Comparison of ENCODE assay signal across 16 cellular contexts in the genomic region with DNA sequence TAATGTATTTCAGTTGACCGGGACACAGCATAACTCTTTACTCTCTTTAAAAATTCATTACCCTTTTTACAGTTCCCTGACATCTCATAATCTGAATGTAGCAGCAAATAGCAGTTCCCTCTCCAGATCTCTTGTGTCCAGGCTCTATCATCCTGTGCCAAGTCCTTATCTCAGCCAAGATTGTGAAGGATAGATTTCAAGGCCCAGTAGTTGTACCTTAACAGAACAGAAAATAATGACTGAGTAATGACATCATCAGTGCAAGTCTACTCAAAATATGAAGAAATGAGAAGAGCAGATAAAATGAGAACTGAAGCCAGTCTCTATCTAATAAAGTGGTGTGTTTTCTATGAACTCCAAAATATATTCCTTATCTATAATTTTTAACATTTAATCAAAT.
DNase-seq lines count a peak whose midpoint lies in the region; TF ChIP-seq lines count a peak whose summit lies in the region.
"Had no signal": no experiment of that assay in that cellular context is flagged by ENCODE, and none has a peak within 500 bp of the region (broad histone marks: within the 10 kb centered on the region; RNA-seq: fewer than 3 reads in every experiment).

No MANE protein-coding gene starts in this region.

- H3K4me1 ChIP-seq in HEK293 (ENCODE audit: control insufficient read depth, insufficient read depth, low read length): no peaks in the 10 kb centered on the region
- no peaks in the 10 kb centered on the region for H3K4me1 ChIP-seq in ascending aorta
- no peaks in the 10 kb centered on the region; the same call in 1 of the 2 replicates for H3K4me1 ChIP-seq in HAP-1

- H3K4me3 ChIP-seq in HEK293 (ENCODE audit: low read depth, low read length) (no peak overlapping the region), choroid plexus epithelial cell (ENCODE audit: low read depth, low read length) (no peak overlapping the region), ascending aorta (no peak overlapping the region), HAP-1 (no peak overlapping the region)
- H3K4me3 ChIP-seq: GM12878 had no signal

- in situ Hi-C loops in HAP-1 (cut with MboI; ENCODE audit: low sequenced_read_pairs): no loop called here

- intact Hi-C loops in ascending aorta (cut with DNase I): no loop called here

- POLR2A ChIA-PET in HEK293 (lab: Yijun Ruan, JAX): no interaction called here

- peak overlapping the region; percentile 22 for H3K27ac Mint-ChIP-seq in mesothelial cell of epicardium
- H3K27ac Mint-ChIP-seq: B cell; CD4-positive, alpha-beta memory T cell; H9; HFFc6 had no signal

- peaks cover 7% of the 10 kb centered on the region for H3K4me1 Mint-ChIP-seq in mesothelial cell of epicardium
- H3K4me1 Mint-ChIP-seq: B cell; CD4-positive, alpha-beta memory T cell had no signal

- H3K4me3 Mint-ChIP-seq in mesothelial cell of epicardium: no peak overlapping the region
- H3K4me3 Mint-ChIP-seq: B cell; CD4-positive, alpha-beta memory T cell; H9; HFFc6 had no signal

- H3K36me3 ChIP-seq in HEK293 (ENCODE audit: control insufficient read depth in 2 of 2, insufficient read depth in 1 of 2, low read length in 2 of 2): no peaks in the 10 kb centered on the region
- no peaks in the 10 kb centered on the region for H3K36me3 ChIP-seq in ascending aorta
- H3K36me3 ChIP-seq in HAP-1 (replicated peaks): no peaks in the 10 kb centered on the region

- H3K27ac ChIP-seq in HEK293 (ENCODE audit: extremely low read depth, low read depth, low read length) (no peak overlapping the region), ascending aorta (no peak overlapping the region)

- no peaks in the 10 kb centered on the region for H3K36me3 Mint-ChIP-seq in mesothelial cell of epicardium
- H3K36me3 Mint-ChIP-seq: CD4-positive, alpha-beta memory T cell had no signal

- DNase-seq in amniotic epithelial cell (ENCODE audit: low read depth) (peak; percentile 42), choroid plexus epithelial cell (ENCODE audit: low read depth) (peak; percentile 43), mesothelial cell of epicardium (ENCODE audit: low spot score in 2 of 2, unreplicated experiment in 2 of 2) (no peak), ascending aorta (ENCODE audit: low spot score in 2 of 2) (no peak), HAP-1 (ENCODE audit: low spot score in 2 of 2) (no peak)
- DNase-seq in effector CD4-positive, alpha-beta T cell: no peak
- DNase-seq: C1 segment of cervical spinal cord; CD4-positive, alpha-beta memory T cell; DMS79; GOT3; H9; HFFc6; IMR-90 had no signal

- H3K27me3 Mint-ChIP-seq in mesothelial cell of epicardium (ENCODE audit: low read depth): no peaks in the 10 kb centered on the region
- H3K27me3 Mint-ChIP-seq: B cell; CD4-positive, alpha-beta memory T cell had no signal

- H3K9me3 Mint-ChIP-seq in mesothelial cell of epicardium: no peaks in the 10 kb centered on the region
- H3K9me3 Mint-ChIP-seq: CD4-positive, alpha-beta memory T cell; H9; HFFc6 had no signal

- H3K9me3 ChIP-seq in HEK293 (ENCODE audit: control insufficient read depth, insufficient read depth, low read depth, low read length) (no peaks in the 10 kb centered on the region), ascending aorta (no peaks in the 10 kb centered on the region), HAP-1 (no peaks in the 10 kb centered on the region)

- no peaks in the 10 kb centered on the region for H3K27me3 ChIP-seq in ascending aorta
- H3K27me3 ChIP-seq in HAP-1 (ENCODE audit: low read depth): no peaks in the 10 kb centered on the region; the same call in 1 of the 2 replicates

- CTCF ChIA-PET in HEK293 (lab: Yijun Ruan, JAX): no interaction called here

- TF ChIP-seq CTCF in HEK293 (tag by site-specific recombination; IDR thresholded peaks at IDR 0.05) (no peak), choroid plexus epithelial cell (conservative IDR thresholded peaks at IDR 0.05; ENCODE audit: low read depth, low read length) (no peak), mesothelial cell of epicardium (IDR thresholded peaks at IDR 0.05; ENCODE audit: unreplicated experiment) (no peak), ascending aorta (IDR thresholded peaks at IDR 0.05) (no peak)

TF ChIP-seq in HEK293, 187 proteins besides CTCF, POLR2A, EP300 and RAD21:
- TF ChIP-seq, protein P1, sequence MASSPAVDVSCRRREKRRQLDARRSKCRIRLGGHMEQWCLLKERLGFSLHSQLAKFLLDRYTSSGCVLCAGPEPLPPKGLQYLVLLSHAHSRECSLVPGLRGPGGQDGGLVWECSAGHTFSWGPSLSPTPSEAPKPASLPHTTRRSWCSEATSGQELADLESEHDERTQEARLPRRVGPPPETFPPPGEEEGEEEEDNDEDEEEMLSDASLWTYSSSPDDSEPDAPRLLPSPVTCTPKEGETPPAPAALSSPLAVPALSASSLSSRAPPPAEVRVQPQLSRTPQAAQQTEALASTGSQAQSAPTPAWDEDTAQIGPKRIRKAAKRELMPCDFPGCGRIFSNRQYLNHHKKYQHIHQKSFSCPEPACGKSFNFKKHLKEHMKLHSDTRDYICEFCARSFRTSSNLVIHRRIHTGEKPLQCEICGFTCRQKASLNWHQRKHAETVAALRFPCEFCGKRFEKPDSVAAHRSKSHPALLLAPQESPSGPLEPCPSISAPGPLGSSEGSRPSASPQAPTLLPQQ (tag by site-specific recombination; IDR thresholded peaks at IDR 0.05): peak; percentile 65
- TF ChIP-seq ZNF660 (tag by site-specific recombination; IDR thresholded peaks at IDR 0.05) (0 out of 2 replicates have a peak, but pooled peaks have one; percentile 25), ZBTB20 (tag by site-specific recombination; IDR thresholded peaks at IDR 0.05) (peak; percentile 47; the same call in 1 of the 2 replicates), ZNF335 (tag by site-specific recombination; conservative IDR thresholded peaks at IDR 0.05) (no peak), ZNF837 (tag by site-specific recombination; IDR thresholded peaks at IDR 0.05) (no peak), GLIS2 (tag by site-specific recombination; IDR thresholded peaks at IDR 0.05) (no peak), ZBTB21 (tag by site-specific recombination; IDR thresholded peaks at IDR 0.05) (0 out of 2 replicates have a peak, but pooled peaks have one; percentile 44), ZBTB17 (tag by site-specific recombination; IDR thresholded peaks at IDR 0.05) (peak; percentile 24; the same call in 1 of the 2 replicates), ZNF629 (tag by site-specific recombination; IDR thresholded peaks at IDR 0.05) (peak; percentile 58; the same call in 1 of the 2 replicates), PRDM1 (tag by site-specific recombination; IDR thresholded peaks at IDR 0.05) (no peak), GLIS1 (tag by site-specific recombination; IDR thresholded peaks at IDR 0.05) (no peak)
- TF ChIP-seq, protein P2, sequence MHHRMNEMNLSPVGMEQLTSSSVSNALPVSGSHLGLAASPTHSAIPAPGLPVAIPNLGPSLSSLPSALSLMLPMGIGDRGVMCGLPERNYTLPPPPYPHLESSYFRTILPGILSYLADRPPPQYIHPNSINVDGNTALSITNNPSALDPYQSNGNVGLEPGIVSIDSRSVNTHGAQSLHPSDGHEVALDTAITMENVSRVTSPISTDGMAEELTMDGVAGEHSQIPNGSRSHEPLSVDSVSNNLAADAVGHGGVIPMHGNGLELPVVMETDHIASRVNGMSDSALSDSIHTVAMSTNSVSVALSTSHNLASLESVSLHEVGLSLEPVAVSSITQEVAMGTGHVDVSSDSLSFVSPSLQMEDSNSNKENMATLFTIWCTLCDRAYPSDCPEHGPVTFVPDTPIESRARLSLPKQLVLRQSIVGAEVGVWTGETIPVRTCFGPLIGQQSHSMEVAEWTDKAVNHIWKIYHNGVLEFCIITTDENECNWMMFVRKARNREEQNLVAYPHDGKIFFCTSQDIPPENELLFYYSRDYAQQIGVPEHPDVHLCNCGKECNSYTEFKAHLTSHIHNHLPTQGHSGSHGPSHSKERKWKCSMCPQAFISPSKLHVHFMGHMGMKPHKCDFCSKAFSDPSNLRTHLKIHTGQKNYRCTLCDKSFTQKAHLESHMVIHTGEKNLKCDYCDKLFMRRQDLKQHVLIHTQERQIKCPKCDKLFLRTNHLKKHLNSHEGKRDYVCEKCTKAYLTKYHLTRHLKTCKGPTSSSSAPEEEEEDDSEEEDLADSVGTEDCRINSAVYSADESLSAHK (tag by site-specific recombination; IDR thresholded peaks at IDR 0.05): no peak
- TF ChIP-seq, protein P3, sequence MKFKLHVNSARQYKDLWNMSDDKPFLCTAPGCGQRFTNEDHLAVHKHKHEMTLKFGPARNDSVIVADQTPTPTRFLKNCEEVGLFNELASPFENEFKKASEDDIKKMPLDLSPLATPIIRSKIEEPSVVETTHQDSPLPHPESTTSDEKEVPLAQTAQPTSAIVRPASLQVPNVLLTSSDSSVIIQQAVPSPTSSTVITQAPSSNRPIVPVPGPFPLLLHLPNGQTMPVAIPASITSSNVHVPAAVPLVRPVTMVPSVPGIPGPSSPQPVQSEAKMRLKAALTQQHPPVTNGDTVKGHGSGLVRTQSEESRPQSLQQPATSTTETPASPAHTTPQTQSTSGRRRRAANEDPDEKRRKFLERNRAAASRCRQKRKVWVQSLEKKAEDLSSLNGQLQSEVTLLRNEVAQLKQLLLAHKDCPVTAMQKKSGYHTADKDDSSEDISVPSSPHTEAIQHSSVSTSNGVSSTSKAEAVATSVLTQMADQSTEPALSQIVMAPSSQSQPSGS (tag by site-specific recombination; IDR thresholded peaks at IDR 0.05; ENCODE audit: low read depth): peak; percentile 82
- TF ChIP-seq, protein P4, sequence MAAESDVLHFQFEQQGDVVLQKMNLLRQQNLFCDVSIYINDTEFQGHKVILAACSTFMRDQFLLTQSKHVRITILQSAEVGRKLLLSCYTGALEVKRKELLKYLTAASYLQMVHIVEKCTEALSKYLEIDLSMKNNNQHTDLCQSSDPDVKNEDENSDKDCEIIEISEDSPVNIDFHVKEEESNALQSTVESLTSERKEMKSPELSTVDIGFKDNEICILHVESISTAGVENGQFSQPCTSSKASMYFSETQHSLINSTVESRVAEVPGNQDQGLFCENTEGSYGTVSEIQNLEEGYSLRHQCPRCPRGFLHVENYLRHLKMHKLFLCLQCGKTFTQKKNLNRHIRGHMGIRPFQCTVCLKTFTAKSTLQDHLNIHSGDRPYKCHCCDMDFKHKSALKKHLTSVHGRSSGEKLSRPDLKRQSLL (tag by site-specific recombination; IDR thresholded peaks at IDR 0.05): peak; percentile 79

Comparison
In these comparisons a context has a peak if more than half of its experiments do, and no peak if none do; other contexts are left out.
1. DNase-seq: peak in amniotic epithelial cell (single experiment) and choroid plexus epithelial cell (single experiment); none in mesothelial cell of epicardium (0 of 2), ascending aorta (0 of 2), HAP-1 (0 of 2) and effector CD4-positive, alpha-beta T cell (single experiment).